Comparison of ENCODE assay signal across 9 cellular contexts in the genomic region with DNA sequence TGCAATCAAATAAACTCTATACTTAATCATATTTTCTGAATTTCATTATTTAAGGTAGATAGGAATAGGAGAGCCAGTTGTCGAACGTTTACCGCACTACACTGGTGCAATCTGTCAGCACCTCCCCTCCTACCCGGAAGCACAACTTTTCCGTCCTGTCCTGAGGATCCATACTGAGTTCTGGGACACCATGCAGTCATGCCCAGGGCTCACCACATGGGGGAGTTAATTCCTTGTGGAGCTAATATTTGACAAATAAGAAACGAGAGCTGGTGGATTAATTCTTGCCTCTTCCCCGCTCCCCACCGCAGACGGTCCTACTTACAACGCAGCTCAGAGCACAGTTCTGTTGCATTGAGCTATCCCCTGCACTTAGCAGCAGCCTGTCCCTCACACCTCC.
DNase-seq lines count a peak whose midpoint lies in the region; ATAC-seq and TF ChIP-seq lines count a peak whose summit lies in the region.
"Had no signal": no experiment of that assay in that cellular context is flagged by ENCODE, and none has a peak within 500 bp of the region (broad histone marks: within the 10 kb centered on the region; RNA-seq: fewer than 3 reads in every experiment).

No MANE protein-coding gene starts in this region.

- peaks cover 0 to 14% (median 0%) of the 10 kb centered on the region in 9 donors for H3K27me3 ChIP-seq in heart left ventricle
- H3K27me3 ChIP-seq in right atrium auricular region = no peaks in the 10 kb centered on the region
- no peaks in the 10 kb centered on the region; the same call in 1 of the 2 replicates for H3K27me3 ChIP-seq in Panc1 (ENCODE audit: control insufficient read depth, insufficient read depth, low read length)
- H3K27me3 ChIP-seq in left ventricle myocardium inferior (ENCODE audit: low read depth) = peaks cover 25% of the 10 kb centered on the region

- TF ChIP-seq CTCF in heart left ventricle (IDR thresholded peaks at IDR 0.05) (peak in 9 of 12 donors; percentile 12 to 52 (median 31)), right atrium auricular region (IDR thresholded peaks at IDR 0.05) (peak in 1 of 2 donors; percentile 64), Panc1 (IDR thresholded peaks at IDR 0.05) (peak; percentile 42), left ventricle myocardium inferior (IDR thresholded peaks at IDR 0.05; ENCODE audit: borderline replicate concordance) (peak; percentile 61)

- BruUV-seq in Panc1 (replicated peaks; lab: Mats Ljungman, UMichigan) = no TSS peak

- CTCF ChIA-PET in Panc1 (lab: Charles Lee) = no interaction called here

- intact Hi-C loops in heart left ventricle (cut with DNase I) (loop anchor here in 4 of 10 donors (10.0 kb wide), 3 partner anchors 115 to 225 kb away; no protein-coding TSS in a partner anchor), Panc1 (cut with micrococcal nuclease; ENCODE audit: unreplicated experiment) (loop anchor here (10.0 kb wide), 1 partner anchor 225 kb away; no protein-coding TSS in a partner anchor), left ventricle myocardium inferior (cut with micrococcal nuclease) (loop anchor here (5.0 kb wide), 1 partner anchor 153 kb away; no protein-coding TSS in a partner anchor)

- H3K27ac ChIP-seq in heart left ventricle = no peak overlapping the region
- H3K27ac ChIP-seq in right atrium auricular region = no peak overlapping the region
- no peak overlapping the region for H3K27ac ChIP-seq in Panc1 (ENCODE audit: low read length)
- H3K27ac ChIP-seq in left ventricle myocardium inferior (replicated peaks) = no peak overlapping the region

- TF ChIP-seq POLR2A in heart left ventricle (IDR thresholded peaks at IDR 0.05) (no peak), GM18505 (IDR thresholded peaks at IDR 0.05; ENCODE audit: borderline replicate concordance, extremely low read depth, insufficient read depth, insufficient read length) (no peak)

- in situ Hi-C loops in Panc1 (cut with HindIII; ENCODE audit: low pct_unique_long_range_greater_than_20kb, low sequenced_read_pairs) = no loop called here

- no peak overlapping the region for H3K4me3 ChIP-seq in heart left ventricle
- no peak overlapping the region for H3K4me3 ChIP-seq in right atrium auricular region
- H3K4me3 ChIP-seq in Panc1 (ENCODE audit: low read depth in 2 of 2, low read length in 2 of 2) = no peak overlapping the region
- no peak overlapping the region for H3K4me3 ChIP-seq in left ventricle myocardium inferior

- H3K36me3 ChIP-seq in heart left ventricle = no peaks in the 10 kb centered on the region
- no peaks in the 10 kb centered on the region for H3K36me3 ChIP-seq in right atrium auricular region
- no peaks in the 10 kb centered on the region for H3K36me3 ChIP-seq in Panc1 (ENCODE audit: control insufficient read depth, insufficient read depth, low read length)
- H3K36me3 ChIP-seq in left ventricle myocardium inferior = no peaks in the 10 kb centered on the region

- 46 to 58% (median 53%) methylated on average over 10 of the region's 10 CpGs for WGBS in heart left ventricle, 4 donors

- peaks cover 0 to 6% (median 0%) of the 10 kb centered on the region in 12 donors for H3K4me1 ChIP-seq in heart left ventricle
- peaks cover 0 to 6% of the 10 kb centered on the region in 2 donors for H3K4me1 ChIP-seq in right atrium auricular region
- no peaks in the 10 kb centered on the region for H3K4me1 ChIP-seq in Panc1 (ENCODE audit: control insufficient read depth, insufficient read depth, low read length)
- peaks cover 11% of the 10 kb centered on the region for H3K4me1 ChIP-seq in left ventricle myocardium inferior

- peak in 1 of 5 donors; percentile 28 for DNase-seq in heart left ventricle
- DNase-seq in right atrium auricular region (ENCODE audit: low spot score) = no peak
- DNase-seq in Panc1 (ENCODE audit: low read depth, low spot score) = no peak
- no peak for DNase-seq in left ventricle myocardium inferior
- DNase-seq in GOT3 (lab: John Stamatoyannopoulos, UW) = no peak
- DNase-seq: naive B cell had no signal

- POLR2A ChIA-PET in Panc1 (lab: Charles Lee) = no interaction called here

- no peaks in the 10 kb centered on the region for H3K9me3 ChIP-seq in heart left ventricle
- no peaks in the 10 kb centered on the region for H3K9me3 ChIP-seq in right atrium auricular region
- H3K9me3 ChIP-seq in Panc1 (ENCODE audit: control insufficient read depth, insufficient read depth, low read depth, low read length) = no peaks in the 10 kb centered on the region
- H3K9me3 ChIP-seq in left ventricle myocardium inferior (replicated peaks) = no peaks in the 10 kb centered on the region

- ATAC-seq in heart left ventricle = no peak
- ATAC-seq in Panc1 = no peak
- ATAC-seq in GM21526 (IDR thresholded peaks at IDR 0.05; ENCODE audit: low FRiP score, unreplicated experiment) = no peak
- ATAC-seq in GM18505 (IDR thresholded peaks at IDR 0.05; ENCODE audit: unreplicated experiment) = no peak
- ATAC-seq in activated CD4-positive, CD25-positive, alpha-beta regulatory T cell treated with anti-CD3 and anti-CD28 coated beads, Interleukin-2, amount 50 U/mL, for 24 hours = no peak
